ENCODE assay signal across 14 cellular contexts in the genomic region with DNA sequence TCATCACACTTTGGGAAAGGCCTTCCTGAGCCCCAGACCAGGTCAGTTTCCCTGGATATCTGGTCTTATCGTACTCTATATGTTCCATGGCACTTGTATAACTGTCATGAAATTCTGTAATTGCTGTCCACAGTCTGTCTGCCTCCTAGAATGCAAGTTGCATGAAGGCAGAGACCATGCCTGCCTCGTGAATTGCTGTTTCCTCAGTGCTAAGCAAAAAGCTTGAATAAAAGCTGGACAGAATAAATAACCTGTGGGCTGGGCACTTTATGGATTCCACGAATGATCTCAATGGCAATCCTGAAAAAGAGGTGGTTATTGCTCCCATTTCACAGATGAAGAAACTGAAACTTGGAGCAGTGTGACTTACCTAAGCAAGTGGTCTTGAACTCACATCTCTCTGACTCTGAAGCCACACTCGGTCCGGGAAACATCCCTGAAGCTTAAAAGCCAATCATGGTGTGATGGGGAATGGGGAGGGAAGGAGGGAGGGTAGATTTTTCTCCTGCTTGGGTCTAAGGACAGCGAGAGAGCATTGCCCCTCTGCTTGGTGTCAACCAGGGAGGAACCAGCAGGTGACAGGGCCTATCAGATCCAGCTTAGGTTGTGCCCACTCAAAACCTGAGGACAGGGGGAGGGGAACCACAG. TPM values are rescaled to one million over a fixed set of nuclear protein-coding genes. Genes with fewer than 3 reads are reported as not detected.
A peak's percentile ranks its signal among the peaks of the same experiment; 100 is the strongest.
DNase-seq lines count a peak whose midpoint lies in the region; ATAC-seq, FAIRE-seq and TF ChIP-seq lines count a peak whose summit lies in the region.
"Had no signal": no experiment of that assay in that cellular context is flagged by ENCODE, and none has a peak within 500 bp of the region (broad histone marks: within the 10 kb centered on the region; RNA-seq: fewer than 3 reads in every experiment).

No MANE protein-coding gene starts in this region.

- H3K9ac ChIP-seq in K562 (ENCODE audit: insufficient read depth in 1 of 2, low read depth in 2 of 2, low read length in 2 of 2) = no peak overlapping the region

- WGBS in K562 (ENCODE audit: insufficient coverage, low coverage, missing lambda C conversion rate) = 1% methylated on average over 5 of the region's 6 CpGs
- 15% methylated on average over 6 of the region's 6 CpGs for WGBS in hepatocyte (ENCODE audit: low lambda C conversion rate, missing lambda C conversion rate)

- H3K4me3 ChIP-seq in CD8-positive, alpha-beta T cell (ENCODE audit: low read depth, low read length) = peak overlapping the region; percentile 46
- H3K4me3 ChIP-seq in GM23338 (peak overlapping the region; percentile 54), K562 (no peak overlapping the region), hepatocyte (no peak overlapping the region)

- H3K9me2 ChIP-seq in GM23338 (ENCODE audit: insufficient read depth) (no peaks in the 10 kb centered on the region), hepatocyte (replicated peaks; ENCODE audit: insufficient read depth) (no peaks in the 10 kb centered on the region)

- H3K27me3 Mint-ChIP-seq in CD8-positive, alpha-beta T cell (ENCODE audit: low read depth) = peaks cover 77% of the 10 kb centered on the region
- peaks cover 92% of the 10 kb centered on the region for H3K27me3 Mint-ChIP-seq in GM23338 (ENCODE audit: insufficient read depth, low read depth, poor library complexity)
- peaks cover 77 to 91% of the 10 kb centered on the region in 2 donors for H3K27me3 Mint-ChIP-seq in natural killer cell (ENCODE audit: low read depth in 2 of 2)
- H3K27me3 Mint-ChIP-seq in progenitor cell of endocrine pancreas = peaks cover 92% of the 10 kb centered on the region

- H3K4me3 Mint-ChIP-seq in CD8-positive, alpha-beta T cell = peak overlapping the region; percentile 81
- H3K4me3 Mint-ChIP-seq in GM23338 (peak overlapping the region; percentile 76), natural killer cell (peak overlapping the region; percentile 95), progenitor cell of endocrine pancreas (ENCODE audit: low read depth) (no peak overlapping the region)

- peaks cover 45% of the 10 kb centered on the region for H3K27me3 ChIP-seq in CD8-positive, alpha-beta T cell (ENCODE audit: insufficient read depth, low read length)
- H3K27me3 ChIP-seq in GM23338 (ENCODE audit: insufficient read depth) (peaks cover 93% of the 10 kb centered on the region), K562 (ENCODE audit: control insufficient read depth in 2 of 2, insufficient read depth in 2 of 2, low read length in 2 of 2) (peaks cover 53 to 60% of the 10 kb centered on the region in 2 experiments), hepatocyte (peaks cover 91% of the 10 kb centered on the region)

- H3K27ac Mint-ChIP-seq in CD8-positive, alpha-beta T cell = no peak overlapping the region
- no peak overlapping the region for H3K27ac Mint-ChIP-seq in GM23338
- peak overlapping the region in 1 of 2 donors; percentile 68 for H3K27ac Mint-ChIP-seq in natural killer cell
- H3K27ac Mint-ChIP-seq in progenitor cell of endocrine pancreas = no peak overlapping the region

- peaks cover 27% of the 10 kb centered on the region for H3K4me1 Mint-ChIP-seq in CD8-positive, alpha-beta T cell (ENCODE audit: low read depth)
- H3K4me1 Mint-ChIP-seq in GM23338 = peaks cover 43% of the 10 kb centered on the region
- H3K4me1 Mint-ChIP-seq in natural killer cell = peaks cover 33 to 35% of the 10 kb centered on the region in 2 donors
- peaks cover 5% of the 10 kb centered on the region for H3K4me1 Mint-ChIP-seq in progenitor cell of endocrine pancreas (ENCODE audit: low read depth)

- no peaks in the 10 kb centered on the region for H3K9me3 Mint-ChIP-seq in CD8-positive, alpha-beta T cell
- H3K9me3 Mint-ChIP-seq in GM23338 (no peaks in the 10 kb centered on the region; the same call in 2 of the 3 replicates), natural killer cell (no peaks in the 10 kb centered on the region), progenitor cell of endocrine pancreas (ENCODE audit: low read depth) (no peaks in the 10 kb centered on the region)

- no peak for TF ChIP-seq EP300 in K562 (IDR thresholded peaks at IDR 0.05; ENCODE audit: low read length)

- TF ChIP-seq POLR2A in K562 (conservative IDR thresholded peaks at IDR 0.05) = no peak

- H3K9me1 ChIP-seq in K562 (ENCODE audit: control insufficient read depth, insufficient read depth, low read length) = no peaks in the 10 kb centered on the region

- no peak overlapping the region for H2AFZ ChIP-seq in GM23338
- no peak overlapping the region for H2AFZ ChIP-seq in K562 (ENCODE audit: low read depth, low read length)
- no peak overlapping the region for H2AFZ ChIP-seq in hepatocyte

- H4K20me1 ChIP-seq in GM23338 (replicated peaks; ENCODE audit: insufficient read depth) = peaks cover 31% of the 10 kb centered on the region
- H4K20me1 ChIP-seq in K562 (replicated peaks; ENCODE audit: control insufficient read depth, insufficient read depth, low read length) = peaks cover 7% of the 10 kb centered on the region
- no peaks in the 10 kb centered on the region for H4K20me1 ChIP-seq in hepatocyte (ENCODE audit: insufficient read depth, poor library complexity, severe bottlenecking)

- no peak for TF ChIP-seq RAD21 in K562 (CRISPR knock-in tag; conservative IDR thresholded peaks at IDR 0.05 in 1 of 2, IDR thresholded peaks at IDR 0.05 in 1 of 2)

- CTCF ChIA-PET in CD8-positive, alpha-beta T cell (lab: Charles Lee) = no interaction called here
- CTCF ChIA-PET in K562 (lab: Yijun Ruan, JAX; ENCODE audit: low intra/inter-chr PET ratio) = no interaction called here

- H3K9me3 ChIP-seq in CD8-positive, alpha-beta T cell (ENCODE audit: low read length) = no peaks in the 10 kb centered on the region
- H3K9me3 ChIP-seq in K562 (replicated peaks; ENCODE audit: control insufficient read depth, insufficient read depth, low read depth, low read length) = no peaks in the 10 kb centered on the region
- no peaks in the 10 kb centered on the region for H3K9me3 ChIP-seq in hepatocyte (ENCODE audit: low read depth)

- no peaks in the 10 kb centered on the region for H3K36me3 ChIP-seq in CD8-positive, alpha-beta T cell (ENCODE audit: insufficient read depth, low read length)
- H3K36me3 ChIP-seq in GM23338 (ENCODE audit: insufficient read depth) (no peaks in the 10 kb centered on the region), K562 (ENCODE audit: control insufficient read depth, insufficient read depth, low read length) (no peaks in the 10 kb centered on the region), hepatocyte (replicated peaks; ENCODE audit: insufficient read depth, low read depth) (no peaks in the 10 kb centered on the region)

- DNase-seq in CD8-positive, alpha-beta T cell = no peak
- peak; percentile 62 for DNase-seq in GM23338 (ENCODE audit: low spot score)
- no peak for DNase-seq in K562 (ENCODE audit: extremely low read depth in 1 of 4, low spot score in 3 of 4)
- DNase-seq in natural killer cell = no peak
- DNase-seq in progenitor cell of endocrine pancreas (ENCODE audit: low spot score, unreplicated experiment) = no peak
- no peak for DNase-seq in hepatocyte (ENCODE audit: low spot score)
- DNase-seq in NOMO-1 (lab: John Stamatoyannopoulos, UW; ENCODE audit: unreplicated experiment in 2 of 2) = no peak
- DNase-seq: activated CD4-positive, alpha-beta T cell treated with anti-CD3 and anti-CD28 coated beads for 4 hours; COR-L47; NCI-H1436 treated with DMSO at 0.1 percent for 48 hours; NCI-H510A treated with DMSO at 0.1 percent for 48 hours; SW 1271 had no signal

- POLR2A ChIA-PET in CD8-positive, alpha-beta T cell (lab: Charles Lee) = no interaction called here
- POLR2A ChIA-PET in K562 (lab: Yijun Ruan, JAX) = interaction anchor here (1.2 kb wide), 1 partner anchor 14 kb away, joined by 6 read pairs; no protein-coding TSS in a partner anchor

- H3K36me3 Mint-ChIP-seq in CD8-positive, alpha-beta T cell = no peaks in the 10 kb centered on the region
- no peaks in the 10 kb centered on the region for H3K36me3 Mint-ChIP-seq in GM23338 (ENCODE audit: low read depth)
- H3K36me3 Mint-ChIP-seq in natural killer cell = peaks cover 5% of the 10 kb centered on the region
- no peaks in the 10 kb centered on the region for H3K36me3 Mint-ChIP-seq in progenitor cell of endocrine pancreas (ENCODE audit: insufficient read depth)

- no peak for ATAC-seq in CD8-positive, alpha-beta T cell
- ATAC-seq in GM23338 = peak; percentile 10; the same call in 2 of the 3 replicates
- ATAC-seq in K562 = no peak
- ATAC-seq in natural killer cell = no peak

- BruUV-seq in K562 (replicated peaks; lab: Mats Ljungman, UMichigan) = no TSS peak

- peaks cover 27% of the 10 kb centered on the region for H3K4me1 ChIP-seq in CD8-positive, alpha-beta T cell (ENCODE audit: insufficient read depth, low read length)
- H3K4me1 ChIP-seq in GM23338 (ENCODE audit: insufficient read depth) (peaks cover 41% of the 10 kb centered on the region), K562 (replicated peaks in 1 of 2; ENCODE audit: control insufficient read depth in 2 of 2, insufficient read depth in 2 of 2, low read length in 2 of 2) (peaks cover 0 to 11% of the 10 kb centered on the region in 2 experiments; a peak in 2 of 5 replicates), hepatocyte (ENCODE audit: insufficient read depth) (peaks cover 7% of the 10 kb centered on the region)

- no peak for TF ChIP-seq CTCF in CD8-positive, alpha-beta T cell (IDR thresholded peaks at IDR 0.05)
- TF ChIP-seq CTCF in GM23338 (conservative IDR thresholded peaks at IDR 0.05; ENCODE audit: low read depth in 2 of 2) = no peak
- no peak for TF ChIP-seq CTCF in K562 (IDR thresholded peaks at IDR 0.05 in 2 of 3, conservative IDR thresholded peaks at IDR 0.05 in 1 of 3; ENCODE audit: insufficient read depth in 2 of 3, low read depth in 1 of 3, low read length in 3 of 3)
- no peak for TF ChIP-seq CTCF in natural killer cell (IDR thresholded peaks at IDR 0.05)
- TF ChIP-seq CTCF in progenitor cell of endocrine pancreas (IDR thresholded peaks at IDR 0.05; ENCODE audit: unreplicated experiment) = no peak
- no peak for TF ChIP-seq CTCF in hepatocyte (IDR thresholded peaks at IDR 0.05; ENCODE audit: poor library complexity)

- H3K27ac ChIP-seq in CD8-positive, alpha-beta T cell (ENCODE audit: low read depth, low read length) = no peak overlapping the region
- H3K27ac ChIP-seq in GM23338 (ENCODE audit: low read depth) (no peak overlapping the region), K562 (ENCODE audit: extremely low read depth, low read depth, low read length) (no peak overlapping the region), hepatocyte (no peak overlapping the region)

- H3K79me2 ChIP-seq in GM23338 (replicated peaks; ENCODE audit: insufficient read depth) (no peaks in the 10 kb centered on the region), K562 (ENCODE audit: control insufficient read depth, insufficient read depth, low read length) (no peaks in the 10 kb centered on the region), hepatocyte (no peaks in the 10 kb centered on the region)

- intact Hi-C loops in CD8-positive, alpha-beta T cell (cut with DNase I, micrococcal nuclease) = no loop called here
- intact Hi-C loops in K562 (cut with micrococcal nuclease) (no loop called here), natural killer cell (cut with micrococcal nuclease) (no loop called here)

- in situ Hi-C loops in K562 (cut with MboI) = no loop called here

- H3K4me2 ChIP-seq in GM23338 = peak overlapping the region; percentile 87
- H3K4me2 ChIP-seq in K562 (ENCODE audit: insufficient read depth, low read length) = no peak overlapping the region
- no peak overlapping the region for H3K4me2 ChIP-seq in hepatocyte

- H3F3A ChIP-seq in GM23338 (replicated peaks; ENCODE audit: low read depth) = peaks cover 10% of the 10 kb centered on the region

- FAIRE-seq in K562 (lab: Jason Lieb, UNC) = no peak

RNA-seq across cellular contexts. Expression of gene LHX2, which starts 13.2 kb away (rescaled TPM):
- not detected for total RNA-seq in CD8-positive, alpha-beta T cell
- total RNA-seq in GM23338 (2014; rRNA removed; shearing (Covaris generic)) = 0.19 and 1.7 TPM in 2 replicates
- polyA plus RNA-seq in GM23338 (2016; fragmentation: Nextera tagmentation; extraction: Ambion mirVana) (0.45 TPM in 1 of 2 replicates, not detected in the other), K562 (2011; rRNA removed) (not detected in 2 replicates), K562 (2014; fragmentation: Illumina TruSeq; extraction: Trizol) (not detected in 2 replicates), K562 (2014; fragmentation: Nextera tagmentation; extraction: Ambion mirVana) (not detected), K562 (2014; rRNA removed) (not detected in 2 replicates), hepatocyte (0.19 TPM in 1 of 2 replicates, not detected in the other)
- total RNA-seq in K562 (2011; cell fraction: chromatin; rRNA removed; ENCODE audit: low replicate concordance) = not detected in 2 replicates
- not detected in 2 replicates for total RNA-seq in K562 (2011; cell fraction: nucleolus; rRNA removed)
- total RNA-seq in K562 (2011; cell fraction: nucleoplasm; rRNA removed) = not detected in 2 replicates
- total RNA-seq in K562 (2014; rRNA removed) (not detected in 2 replicates), K562 (2014; rRNA removed; fragmentation: Illumina TruSeq; extraction: Trizol) (not detected in 2 replicates), K562 (2015; rRNA removed; fragmentation: Illumina TruSeq; extraction: Trizol) (not detected in 2 replicates), K562 (2021) (0.07 TPM in 1 of 2 replicates, not detected in the other), natural killer cell (not detected), progenitor cell of endocrine pancreas (0.24 TPM in 1 of 2 replicates, not detected in the other), hepatocyte (not detected in 2 replicates)
- not detected in 2 replicates for polyA plus RNA-seq in K562 (2011; cell fraction: cytosol; rRNA removed)
- not detected in 2 replicates for polyA plus RNA-seq in K562 (2011; cell fraction: nucleus; rRNA removed)
- polyA plus RNA-seq in K562 (2012) = 0.14 TPM in 1 of 2 replicates, not detected in the other
- polyA minus RNA-seq in K562 (2011; rRNA and poly(A)+ RNA removed) = not detected in 2 replicates
- polyA minus RNA-seq in K562 (2011; cell fraction: cytosol; rRNA and poly(A)+ RNA removed) = not detected in 2 replicates
- not detected in 2 replicates for polyA minus RNA-seq in K562 (2011; cell fraction: nucleus; rRNA and poly(A)+ RNA removed)
- total RNA-seq: glomerular endothelial cell, left colon had no signal

Comparison
In these comparisons a context has a peak if more than half of its experiments do, and no peak if none do; other contexts are left out.
1. H3K4me3 ChIP-seq: peak in CD8-positive, alpha-beta T cell (single experiment) and GM23338 (single experiment); none in K562 (single experiment) and hepatocyte (single experiment).